In genomic region chr19:55636723-55637122, GRCh38 we compare ENCODE assay signal across 13 cellular contexts. TPM values are rescaled to one million over a fixed set of nuclear protein-coding genes. Genes with fewer than 3 reads are reported as not detected.
DNase-seq lines count a peak whose midpoint lies in the region; ATAC-seq and TF ChIP-seq lines count a peak whose summit lies in the region.
"Had no signal": no experiment of that assay in that cellular context is flagged by ENCODE, and none has a peak within 500 bp of the region (broad histone marks: within the 10 kb centered on the region; RNA-seq: fewer than 3 reads in every experiment).

No MANE protein-coding gene starts in this region.

- peaks cover 42% of the 10 kb centered on the region for H3K4me1 ChIP-seq in CD8-positive, alpha-beta T cell (ENCODE audit: insufficient read depth, low read length)
- peaks cover 8% of the 10 kb centered on the region for H3K4me1 ChIP-seq in neural progenitor cell

- H3K36me3 ChIP-seq in CD8-positive, alpha-beta T cell (ENCODE audit: insufficient read depth, low read length) = no peaks in the 10 kb centered on the region
- H3K36me3 ChIP-seq in neural progenitor cell = no peaks in the 10 kb centered on the region

- no peak for ATAC-seq in CD8-positive, alpha-beta T cell
- ATAC-seq in GM21723 (IDR thresholded peaks at IDR 0.05; ENCODE audit: unreplicated experiment) (no peak), GM18870 (IDR thresholded peaks at IDR 0.05; ENCODE audit: unreplicated experiment) (no peak), HG03457 (IDR thresholded peaks at IDR 0.05; ENCODE audit: unreplicated experiment) (no peak)

- POLR2A ChIA-PET in CD8-positive, alpha-beta T cell (lab: Charles Lee) = interaction anchor here (0.9 to 1.6 kb wide), 5 partner anchors 10 to 252 kb away, joined by 3 to 9 read pairs (median 4); partner anchors contain the start of genes CCDC106, FIZ1, TMEM238 and U2AF2

- no peak overlapping the region for H3K9ac ChIP-seq in neural progenitor cell

- H2AFZ ChIP-seq in neural progenitor cell (replicated peaks) = no peak overlapping the region

- peaks cover 61% of the 10 kb centered on the region for H3K79me2 ChIP-seq in neural progenitor cell (ENCODE audit: low read depth)

- DNase-seq in CD8-positive, alpha-beta T cell = peak in 1 of 7 experiments; percentile 13
- DNase-seq in Jurkat, Clone E6-1 (ENCODE audit: low read depth, low spot score) = no peak
- DNase-seq in neural progenitor cell (ENCODE audit: low spot score) (no peak), germinal center (ENCODE audit: low spot score) (no peak)
- DNase-seq: activated CD4-positive, alpha-beta T cell treated with anti-CD3 and anti-CD28 coated beads for 48 hours; central memory CD4-positive, alpha-beta T cell; NCI-H1417; stimulated activated CD4-positive, alpha-beta T cell treated with anti-CD3 and anti-CD28 coated beads, Interleukin-12 subunit alpha, Interleukin-12 subunit beta, amount 100 ng/mL, for 4 hours; stimulated activated naive CD4-positive, alpha-beta T cell had no signal

- no peaks in the 10 kb centered on the region for H3K9me3 ChIP-seq in CD8-positive, alpha-beta T cell (ENCODE audit: low read length)
- H3K9me3 ChIP-seq in neural progenitor cell (ENCODE audit: low read depth) = no peaks in the 10 kb centered on the region

- peaks cover 46% of the 10 kb centered on the region for H3F3A ChIP-seq in neural progenitor cell (ENCODE audit: low read depth)

- no peaks in the 10 kb centered on the region for H3K9me3 Mint-ChIP-seq in CD8-positive, alpha-beta T cell
- H3K9me3 Mint-ChIP-seq in brain (no peaks in the 10 kb centered on the region), neural progenitor cell (no peaks in the 10 kb centered on the region)

- no peaks in the 10 kb centered on the region for H3K27me3 ChIP-seq in CD8-positive, alpha-beta T cell (ENCODE audit: insufficient read depth, low read length)
- H3K27me3 ChIP-seq in neural progenitor cell = no peaks in the 10 kb centered on the region

- peaks cover 29% of the 10 kb centered on the region for H3K36me3 Mint-ChIP-seq in CD8-positive, alpha-beta T cell
- H3K36me3 Mint-ChIP-seq in brain (peaks cover 18% of the 10 kb centered on the region), neural progenitor cell (peaks cover 7% of the 10 kb centered on the region)

- no peak overlapping the region for H3K27ac ChIP-seq in CD8-positive, alpha-beta T cell (ENCODE audit: low read depth, low read length)
- H3K27ac ChIP-seq in neural progenitor cell = no peak overlapping the region

- peak overlapping the region; percentile 99 for H3K27ac Mint-ChIP-seq in CD8-positive, alpha-beta T cell
- H3K27ac Mint-ChIP-seq in brain = peak overlapping the region; percentile 97 to 100 (median 98)
- no peak overlapping the region for H3K27ac Mint-ChIP-seq in neural progenitor cell

- TF ChIP-seq CTCF in CD8-positive, alpha-beta T cell (IDR thresholded peaks at IDR 0.05) = no peak
- TF ChIP-seq CTCF in brain (conservative IDR thresholded peaks at IDR 0.05) = no peak
- no peak for TF ChIP-seq CTCF in neural progenitor cell (IDR thresholded peaks at IDR 0.05)

- intact Hi-C loops in CD8-positive, alpha-beta T cell (cut with DNase I, micrococcal nuclease) = loop anchor here in 1 of 2 experiments (5.0 to 10.0 kb wide), 2 partner anchors 229 to 382 kb away; partner anchors contain the start of genes PPP6R1 and UBE2S

- peak overlapping the region; percentile 80 for H3K4me3 ChIP-seq in CD8-positive, alpha-beta T cell (ENCODE audit: low read depth, low read length)
- peak overlapping the region; percentile 100 for H3K4me3 ChIP-seq in Jurkat, Clone E6-1 (ENCODE audit: low read length)
- H3K4me3 ChIP-seq in neural progenitor cell = no peak overlapping the region

- H4K20me1 ChIP-seq in neural progenitor cell (ENCODE audit: low read depth) = peaks cover 16% of the 10 kb centered on the region

- H3K4me2 ChIP-seq in neural progenitor cell = peak overlapping the region; percentile 99

- H3K4me1 Mint-ChIP-seq in CD8-positive, alpha-beta T cell (ENCODE audit: low read depth) = peaks cover 63% of the 10 kb centered on the region
- H3K4me1 Mint-ChIP-seq in brain (peaks cover 72% of the 10 kb centered on the region), neural progenitor cell (peaks cover 41% of the 10 kb centered on the region)

- no peaks in the 10 kb centered on the region for H3K27me3 Mint-ChIP-seq in CD8-positive, alpha-beta T cell (ENCODE audit: low read depth)
- H3K27me3 Mint-ChIP-seq in brain = peaks cover 15% of the 10 kb centered on the region
- peaks cover 21% of the 10 kb centered on the region for H3K27me3 Mint-ChIP-seq in neural progenitor cell (ENCODE audit: insufficient read depth, low read depth)

- CTCF ChIA-PET in CD8-positive, alpha-beta T cell (lab: Charles Lee) = interaction anchor here (1.1 to 5.9 kb wide), 9 partner anchors 10 to 169 kb away, joined by 3 to 31 read pairs (median 6); partner anchors contain the start of genes CCDC106 and U2AF2

- peak overlapping the region; percentile 95 for H3K4me3 Mint-ChIP-seq in CD8-positive, alpha-beta T cell
- H3K4me3 Mint-ChIP-seq in brain (peak overlapping the region; percentile 92 to 100 (median 95)), neural progenitor cell (peak overlapping the region; percentile 97)

RNA-seq across cellular contexts. Expression of gene ZNF580, which starts 4.1 kb away (rescaled TPM):
- total RNA-seq in CD8-positive, alpha-beta T cell = 10 to 100 TPM; 30.1 to 32.0 TPM
- 26.3 TPM for polyA plus RNA-seq in Jurkat, Clone E6-1 (2012; ENCODE audit: insufficient read depth, insufficient read length)
- 43.5 TPM for polyA plus RNA-seq in brain (ENCODE audit: insufficient read depth, low read depth, low replicate concordance)
- total RNA-seq in neural progenitor cell (ENCODE audit: low replicate concordance) = 2.8 and 13.4 TPM in 2 replicates

RNA-seq across cellular contexts. Expression of gene ZNF581, which starts 6.7 kb away (rescaled TPM):
- total RNA-seq in CD8-positive, alpha-beta T cell = 10 to 100 TPM; 25.6 to 25.7 TPM
- polyA plus RNA-seq in Jurkat, Clone E6-1 (2012; ENCODE audit: insufficient read depth, insufficient read length) = 26.5 TPM
- 24.5 TPM for polyA plus RNA-seq in brain (ENCODE audit: insufficient read depth, low read depth, low replicate concordance)
- total RNA-seq in neural progenitor cell (ENCODE audit: low replicate concordance) = 12.2 and 32.4 TPM in 2 replicates

RNA-seq across cellular contexts. Expression of gene CCDC106, which starts 11.3 kb away (rescaled TPM):
- total RNA-seq in CD8-positive, alpha-beta T cell = 1 to 10 TPM; 1.3 to 2.6 TPM
- polyA plus RNA-seq in Jurkat, Clone E6-1 (2012; ENCODE audit: insufficient read depth, insufficient read length) = 2.6 TPM
- 31.4 TPM for polyA plus RNA-seq in brain (ENCODE audit: insufficient read depth, low read depth, low replicate concordance)
- total RNA-seq in neural progenitor cell (ENCODE audit: low replicate concordance) = 7.6 and 24.9 TPM in 2 replicates

RNA-seq across cellular contexts. Expression of gene ZNF784, which starts 12.4 kb away (rescaled TPM):
- 10 to 100 TPM; 11.7 to 12.2 TPM for total RNA-seq in CD8-positive, alpha-beta T cell
- 11.2 TPM for polyA plus RNA-seq in Jurkat, Clone E6-1 (2012; ENCODE audit: insufficient read depth, insufficient read length)
- polyA plus RNA-seq in brain (ENCODE audit: insufficient read depth, low read depth, low replicate concordance) = 5.8 TPM
- 3.9 and 12.5 TPM in 2 replicates for total RNA-seq in neural progenitor cell (ENCODE audit: low replicate concordance)

RNA-seq across cellular contexts. Expression of gene U2AF2, which starts 18.1 kb away (rescaled TPM):
- 100 to 1,000 TPM; 197 to 201 TPM for total RNA-seq in CD8-positive, alpha-beta T cell
- 313 TPM for polyA plus RNA-seq in Jurkat, Clone E6-1 (2012; ENCODE audit: insufficient read depth, insufficient read length)
- 199 TPM for polyA plus RNA-seq in brain (ENCODE audit: insufficient read depth, low read depth, low replicate concordance)
- total RNA-seq in neural progenitor cell (ENCODE audit: low replicate concordance) = 124 and 238 TPM in 2 replicates
